1 cellular context compared by ENCODE assay signal in the genomic region with DNA sequence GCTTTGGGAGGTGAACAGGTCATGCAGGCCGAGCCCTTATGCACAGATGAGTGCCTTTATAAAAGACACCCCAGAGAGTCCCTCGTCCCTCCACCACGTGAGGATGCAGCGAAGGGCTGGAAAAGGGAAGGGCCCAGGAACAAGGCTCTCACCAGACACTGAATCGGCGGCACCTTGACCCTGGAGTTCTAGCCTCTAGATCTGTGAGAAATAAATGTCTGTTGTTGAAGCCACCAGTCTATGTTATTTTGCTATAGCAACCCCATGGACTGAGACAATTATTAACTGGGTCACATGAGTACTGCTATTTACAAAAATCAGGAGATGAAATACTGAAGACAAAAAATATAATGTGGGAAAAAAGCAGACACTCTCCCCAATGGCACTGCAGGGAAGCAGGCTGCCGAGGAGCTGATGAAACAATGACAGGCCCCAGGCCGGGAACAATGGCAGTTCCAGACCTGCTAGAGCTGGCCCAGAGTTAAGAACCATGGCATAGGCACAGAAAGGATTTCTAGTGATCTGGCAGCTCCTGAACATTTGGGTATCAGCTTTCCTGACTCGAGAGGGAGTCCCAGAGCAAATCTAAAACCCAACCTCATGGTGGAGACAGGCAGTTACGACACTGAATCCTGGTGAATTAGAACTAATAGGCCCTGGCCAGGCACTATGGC.
TF ChIP-seq lines count a peak whose summit lies in the region.

No MANE protein-coding gene starts in this region.

TF ChIP-seq in HepG2, 621 proteins besides CTCF, POLR2A, EP300 and RAD21 (continued from another document and continues in another):
- TF ChIP-seq, protein P1, sequence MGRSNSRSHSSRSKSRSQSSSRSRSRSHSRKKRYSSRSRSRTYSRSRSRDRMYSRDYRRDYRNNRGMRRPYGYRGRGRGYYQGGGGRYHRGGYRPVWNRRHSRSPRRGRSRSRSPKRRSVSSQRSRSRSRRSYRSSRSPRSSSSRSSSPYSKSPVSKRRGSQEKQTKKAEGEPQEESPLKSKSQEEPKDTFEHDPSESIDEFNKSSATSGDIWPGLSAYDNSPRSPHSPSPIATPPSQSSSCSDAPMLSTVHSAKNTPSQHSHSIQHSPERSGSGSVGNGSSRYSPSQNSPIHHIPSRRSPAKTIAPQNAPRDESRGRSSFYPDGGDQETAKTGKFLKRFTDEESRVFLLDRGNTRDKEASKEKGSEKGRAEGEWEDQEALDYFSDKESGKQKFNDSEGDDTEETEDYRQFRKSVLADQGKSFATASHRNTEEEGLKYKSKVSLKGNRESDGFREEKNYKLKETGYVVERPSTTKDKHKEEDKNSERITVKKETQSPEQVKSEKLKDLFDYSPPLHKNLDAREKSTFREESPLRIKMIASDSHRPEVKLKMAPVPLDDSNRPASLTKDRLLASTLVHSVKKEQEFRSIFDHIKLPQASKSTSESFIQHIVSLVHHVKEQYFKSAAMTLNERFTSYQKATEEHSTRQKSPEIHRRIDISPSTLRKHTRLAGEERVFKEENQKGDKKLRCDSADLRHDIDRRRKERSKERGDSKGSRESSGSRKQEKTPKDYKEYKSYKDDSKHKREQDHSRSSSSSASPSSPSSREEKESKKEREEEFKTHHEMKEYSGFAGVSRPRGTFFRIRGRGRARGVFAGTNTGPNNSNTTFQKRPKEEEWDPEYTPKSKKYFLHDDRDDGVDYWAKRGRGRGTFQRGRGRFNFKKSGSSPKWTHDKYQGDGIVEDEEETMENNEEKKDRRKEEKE (IDR thresholded peaks at IDR 0.05) = no peak
- TF ChIP-seq ZFP62 (CRISPR knock-in tag; IDR thresholded peaks at IDR 0.05) (no peak), SSRP1 (CRISPR knock-in tag; IDR thresholded peaks at IDR 0.05) (0 out of 2 replicates have a peak, but pooled peaks have one; percentile 35), XRCC5 (optimal IDR thresholded peaks at IDR 0.05; ENCODE audit: low read length) (no peak), ZNF720 (CRISPR knock-in tag; IDR thresholded peaks at IDR 0.05) (no peak), RARG (CRISPR knock-in tag; IDR thresholded peaks at IDR 0.05; ENCODE audit: low read depth) (no peak), SOX13 (IDR thresholded peaks at IDR 0.05) (no peak), SOX13 (CRISPR knock-in tag; conservative IDR thresholded peaks at IDR 0.05 in 1 of 2, IDR thresholded peaks at IDR 0.05 in 1 of 2) (peak in 1 of 2 experiments; percentile 34; a peak in 1 of 4 replicates), RORA (CRISPR knock-in tag; IDR thresholded peaks at IDR 0.05) (no peak), ZNF160 (CRISPR knock-in tag; IDR thresholded peaks at IDR 0.05) (no peak), PAWR (CRISPR knock-in tag; IDR thresholded peaks at IDR 0.05; ENCODE audit: borderline replicate concordance) (no peak), ZEB1 (IDR thresholded peaks at IDR 0.05; ENCODE audit: insufficient replicate concordance, low read depth) (no peak), ZNF253 (CRISPR knock-in tag; IDR thresholded peaks at IDR 0.05; ENCODE audit: borderline replicate concordance) (no peak), NR2F6 (IDR thresholded peaks at IDR 0.05) (no peak), NR2F6 (CRISPR knock-in tag; IDR thresholded peaks at IDR 0.05) (no peak), ZNF234 (CRISPR knock-in tag; conservative IDR thresholded peaks at IDR 0.05) (no peak), MEIS1 (CRISPR knock-in tag; IDR thresholded peaks at IDR 0.05; ENCODE audit: borderline replicate concordance) (no peak), IKZF4 (CRISPR knock-in tag; IDR thresholded peaks at IDR 0.05; ENCODE audit: borderline replicate concordance, low read depth, not compliant biosample characterization) (no peak), U2AF2 (IDR thresholded peaks at IDR 0.05; ENCODE audit: low read depth, low read length) (no peak), NCOA2 (CRISPR knock-in tag; IDR thresholded peaks at IDR 0.05) (peak; percentile 16; the same call in 1 of the 2 replicates), ZNF274 (CRISPR knock-in tag; IDR thresholded peaks at IDR 0.05) (no peak), ZNF546 (CRISPR knock-in tag; conservative IDR thresholded peaks at IDR 0.05) (no peak)
- TF ChIP-seq, protein P2, sequence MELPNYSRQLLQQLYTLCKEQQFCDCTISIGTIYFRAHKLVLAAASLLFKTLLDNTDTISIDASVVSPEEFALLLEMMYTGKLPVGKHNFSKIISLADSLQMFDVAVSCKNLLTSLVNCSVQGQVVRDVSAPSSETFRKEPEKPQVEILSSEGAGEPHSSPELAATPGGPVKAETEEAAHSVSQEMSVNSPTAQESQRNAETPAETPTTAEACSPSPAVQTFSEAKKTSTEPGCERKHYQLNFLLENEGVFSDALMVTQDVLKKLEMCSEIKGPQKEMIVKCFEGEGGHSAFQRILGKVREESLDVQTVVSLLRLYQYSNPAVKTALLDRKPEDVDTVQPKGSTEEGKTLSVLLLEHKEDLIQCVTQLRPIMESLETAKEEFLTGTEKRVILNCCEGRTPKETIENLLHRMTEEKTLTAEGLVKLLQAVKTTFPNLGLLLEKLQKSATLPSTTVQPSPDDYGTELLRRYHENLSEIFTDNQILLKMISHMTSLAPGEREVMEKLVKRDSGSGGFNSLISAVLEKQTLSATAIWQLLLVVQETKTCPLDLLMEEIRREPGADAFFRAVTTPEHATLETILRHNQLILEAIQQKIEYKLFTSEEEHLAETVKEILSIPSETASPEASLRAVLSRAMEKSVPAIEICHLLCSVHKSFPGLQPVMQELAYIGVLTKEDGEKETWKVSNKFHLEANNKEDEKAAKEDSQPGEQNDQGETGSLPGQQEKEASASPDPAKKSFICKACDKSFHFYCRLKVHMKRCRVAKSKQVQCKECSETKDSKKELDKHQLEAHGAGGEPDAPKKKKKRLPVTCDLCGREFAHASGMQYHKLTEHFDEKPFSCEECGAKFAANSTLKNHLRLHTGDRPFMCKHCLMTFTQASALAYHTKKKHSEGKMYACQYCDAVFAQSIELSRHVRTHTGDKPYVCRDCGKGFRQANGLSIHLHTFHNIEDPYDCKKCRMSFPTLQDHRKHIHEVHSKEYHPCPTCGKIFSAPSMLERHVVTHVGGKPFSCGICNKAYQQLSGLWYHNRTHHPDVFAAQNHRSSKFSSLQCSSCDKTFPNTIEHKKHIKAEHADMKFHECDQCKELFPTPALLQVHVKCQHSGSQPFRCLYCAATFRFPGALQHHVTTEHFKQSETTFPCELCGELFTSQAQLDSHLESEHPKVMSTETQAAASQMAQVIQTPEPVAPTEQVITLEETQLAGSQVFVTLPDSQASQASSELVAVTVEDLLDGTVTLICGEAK (IDR thresholded peaks at IDR 0.05) = no peak
- TF ChIP-seq, protein P2 (CRISPR knock-in tag; IDR thresholded peaks at IDR 0.05) = no peak
- TF ChIP-seq, protein P3, sequence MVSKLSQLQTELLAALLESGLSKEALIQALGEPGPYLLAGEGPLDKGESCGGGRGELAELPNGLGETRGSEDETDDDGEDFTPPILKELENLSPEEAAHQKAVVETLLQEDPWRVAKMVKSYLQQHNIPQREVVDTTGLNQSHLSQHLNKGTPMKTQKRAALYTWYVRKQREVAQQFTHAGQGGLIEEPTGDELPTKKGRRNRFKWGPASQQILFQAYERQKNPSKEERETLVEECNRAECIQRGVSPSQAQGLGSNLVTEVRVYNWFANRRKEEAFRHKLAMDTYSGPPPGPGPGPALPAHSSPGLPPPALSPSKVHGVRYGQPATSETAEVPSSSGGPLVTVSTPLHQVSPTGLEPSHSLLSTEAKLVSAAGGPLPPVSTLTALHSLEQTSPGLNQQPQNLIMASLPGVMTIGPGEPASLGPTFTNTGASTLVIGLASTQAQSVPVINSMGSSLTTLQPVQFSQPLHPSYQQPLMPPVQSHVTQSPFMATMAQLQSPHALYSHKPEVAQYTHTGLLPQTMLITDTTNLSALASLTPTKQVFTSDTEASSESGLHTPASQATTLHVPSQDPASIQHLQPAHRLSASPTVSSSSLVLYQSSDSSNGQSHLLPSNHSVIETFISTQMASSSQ (IDR thresholded peaks at IDR 0.05; ENCODE audit: low read depth) = peak; percentile 69; the same call in 1 of the 2 replicates
- TF ChIP-seq, protein P3 (CRISPR knock-in tag; IDR thresholded peaks at IDR 0.05; ENCODE audit: borderline replicate concordance) = no peak
- TF ChIP-seq, protein P4, sequence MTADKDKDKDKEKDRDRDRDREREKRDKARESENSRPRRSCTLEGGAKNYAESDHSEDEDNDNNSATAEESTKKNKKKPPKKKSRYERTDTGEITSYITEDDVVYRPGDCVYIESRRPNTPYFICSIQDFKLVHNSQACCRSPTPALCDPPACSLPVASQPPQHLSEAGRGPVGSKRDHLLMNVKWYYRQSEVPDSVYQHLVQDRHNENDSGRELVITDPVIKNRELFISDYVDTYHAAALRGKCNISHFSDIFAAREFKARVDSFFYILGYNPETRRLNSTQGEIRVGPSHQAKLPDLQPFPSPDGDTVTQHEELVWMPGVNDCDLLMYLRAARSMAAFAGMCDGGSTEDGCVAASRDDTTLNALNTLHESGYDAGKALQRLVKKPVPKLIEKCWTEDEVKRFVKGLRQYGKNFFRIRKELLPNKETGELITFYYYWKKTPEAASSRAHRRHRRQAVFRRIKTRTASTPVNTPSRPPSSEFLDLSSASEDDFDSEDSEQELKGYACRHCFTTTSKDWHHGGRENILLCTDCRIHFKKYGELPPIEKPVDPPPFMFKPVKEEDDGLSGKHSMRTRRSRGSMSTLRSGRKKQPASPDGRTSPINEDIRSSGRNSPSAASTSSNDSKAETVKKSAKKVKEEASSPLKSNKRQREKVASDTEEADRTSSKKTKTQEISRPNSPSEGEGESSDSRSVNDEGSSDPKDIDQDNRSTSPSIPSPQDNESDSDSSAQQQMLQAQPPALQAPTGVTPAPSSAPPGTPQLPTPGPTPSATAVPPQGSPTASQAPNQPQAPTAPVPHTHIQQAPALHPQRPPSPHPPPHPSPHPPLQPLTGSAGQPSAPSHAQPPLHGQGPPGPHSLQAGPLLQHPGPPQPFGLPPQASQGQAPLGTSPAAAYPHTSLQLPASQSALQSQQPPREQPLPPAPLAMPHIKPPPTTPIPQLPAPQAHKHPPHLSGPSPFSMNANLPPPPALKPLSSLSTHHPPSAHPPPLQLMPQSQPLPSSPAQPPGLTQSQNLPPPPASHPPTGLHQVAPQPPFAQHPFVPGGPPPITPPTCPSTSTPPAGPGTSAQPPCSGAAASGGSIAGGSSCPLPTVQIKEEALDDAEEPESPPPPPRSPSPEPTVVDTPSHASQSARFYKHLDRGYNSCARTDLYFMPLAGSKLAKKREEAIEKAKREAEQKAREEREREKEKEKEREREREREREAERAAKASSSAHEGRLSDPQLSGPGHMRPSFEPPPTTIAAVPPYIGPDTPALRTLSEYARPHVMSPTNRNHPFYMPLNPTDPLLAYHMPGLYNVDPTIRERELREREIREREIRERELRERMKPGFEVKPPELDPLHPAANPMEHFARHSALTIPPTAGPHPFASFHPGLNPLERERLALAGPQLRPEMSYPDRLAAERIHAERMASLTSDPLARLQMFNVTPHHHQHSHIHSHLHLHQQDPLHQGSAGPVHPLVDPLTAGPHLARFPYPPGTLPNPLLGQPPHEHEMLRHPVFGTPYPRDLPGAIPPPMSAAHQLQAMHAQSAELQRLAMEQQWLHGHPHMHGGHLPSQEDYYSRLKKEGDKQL (CRISPR knock-in tag; IDR thresholded peaks at IDR 0.05; ENCODE audit: low read depth) = no peak
- TF ChIP-seq, protein P5, sequence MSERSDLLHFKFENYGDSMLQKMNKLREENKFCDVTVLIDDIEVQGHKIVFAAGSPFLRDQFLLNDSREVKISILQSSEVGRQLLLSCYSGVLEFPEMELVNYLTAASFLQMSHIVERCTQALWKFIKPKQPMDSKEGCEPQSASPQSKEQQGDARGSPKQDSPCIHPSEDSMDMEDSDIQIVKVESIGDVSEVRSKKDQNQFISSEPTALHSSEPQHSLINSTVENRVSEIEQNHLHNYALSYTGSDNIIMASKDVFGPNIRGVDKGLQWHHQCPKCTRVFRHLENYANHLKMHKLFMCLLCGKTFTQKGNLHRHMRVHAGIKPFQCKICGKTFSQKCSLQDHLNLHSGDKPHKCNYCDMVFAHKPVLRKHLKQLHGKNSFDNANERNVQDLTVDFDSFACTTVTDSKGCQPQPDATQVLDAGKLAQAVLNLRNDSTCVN (CRISPR knock-in tag; IDR thresholded peaks at IDR 0.05; ENCODE audit: borderline replicate concordance) = no peak
- TF ChIP-seq, protein P6, sequence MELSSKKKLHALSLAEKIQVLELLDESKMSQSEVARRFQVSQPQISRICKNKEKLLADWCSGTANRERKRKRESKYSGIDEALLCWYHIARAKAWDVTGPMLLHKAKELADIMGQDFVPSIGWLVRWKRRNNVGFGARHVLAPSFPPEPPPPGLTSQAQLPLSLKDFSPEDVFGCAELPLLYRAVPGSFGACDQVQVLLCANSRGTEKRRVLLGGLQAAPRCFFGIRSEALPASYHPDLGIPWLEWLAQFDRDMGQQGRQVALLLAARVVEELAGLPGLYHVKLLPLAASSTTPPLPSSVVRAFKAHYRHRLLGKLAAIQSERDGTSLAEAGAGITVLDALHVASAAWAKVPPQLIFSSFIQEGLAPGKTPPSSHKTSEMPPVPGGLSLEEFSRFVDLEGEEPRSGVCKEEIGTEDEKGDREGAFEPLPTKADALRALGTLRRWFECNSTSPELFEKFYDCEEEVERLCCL (CRISPR knock-in tag; IDR thresholded peaks at IDR 0.05; ENCODE audit: borderline replicate concordance) = no peak
